In genomic region chr1:51960262-51960661, GRCh38 we compare ENCODE assay signal across 17 cellular contexts. TPM values are rescaled to one million over a fixed set of nuclear protein-coding genes. Genes with fewer than 3 reads are reported as not detected.
DNase-seq lines count a peak whose midpoint lies in the region; ATAC-seq, FAIRE-seq and TF ChIP-seq lines count a peak whose summit lies in the region.
"Had no signal": no experiment of that assay in that cellular context is flagged by ENCODE, and none has a peak within 500 bp of the region (broad histone marks: within the 10 kb centered on the region; RNA-seq: fewer than 3 reads in every experiment).

No MANE protein-coding gene starts in this region.

- no peak for TF ChIP-seq POLR2A in HepG2 (IDR thresholded peaks at IDR 0.05; ENCODE audit: insufficient read depth in 1 of 2, low read depth in 2 of 2, low read length in 2 of 2)

- ATAC-seq in HepG2 (no peak), psoas muscle (no peak), GM21737 (IDR thresholded peaks at IDR 0.05; ENCODE audit: unreplicated experiment) (no peak)
- ATAC-seq: activated CD4-positive, CD25-positive, alpha-beta regulatory T cell treated with anti-CD3 and anti-CD28 coated beads, Interleukin-2, amount 50 U/mL, for 24 hours; T-helper 17 cell had no signal

- H3K4me2 ChIP-seq in HepG2 (ENCODE audit: low read depth, low read length): no peak overlapping the region

- intact Hi-C loops in HepG2 (cut with micrococcal nuclease; ENCODE audit: unreplicated experiment): no loop called here
- intact Hi-C loops in psoas muscle (cut with DNase I): no loop called here

- H3K27me3 ChIP-seq in HepG2 (ENCODE audit: control insufficient read depth in 1 of 2, insufficient read depth in 2 of 2, low read length in 2 of 2) (0 out of 5 replicates have a peak, but pooled peaks cover 0 to 1% of the 10 kb centered on the region in 2 experiments), psoas muscle (ENCODE audit: insufficient read depth in 3 of 3, low read length in 2 of 3) (peaks cover 0 to 19% (median 2%) of the 10 kb centered on the region in 3 donors)

- H3K4me3 ChIP-seq in HepG2 (replicated peaks in 1 of 3; ENCODE audit: insufficient read depth in 1 of 3, low read depth in 2 of 3, low read length in 3 of 3) (no peak overlapping the region), psoas muscle (no peak overlapping the region)

- H3K9me3 ChIP-seq in HepG2 (ENCODE audit: low read length): no peaks in the 10 kb centered on the region
- H3K9me3 ChIP-seq in psoas muscle: no peaks in the 10 kb centered on the region

- FAIRE-seq in HepG2 (lab: Jason Lieb, UNC): no peak

- peak overlapping the region; percentile 3 for H3K27ac Mint-ChIP-seq in HFFc6
- H3K27ac Mint-ChIP-seq: brain; stimulated activated naive CD8-positive, alpha-beta T cell treated with anti-CD3 and anti-CD28 coated beads, Interleukin-15, Interleukin-2, amounts not matched to agents 100 ng/mL and 50 ng/mL, for 24 hours; T-helper 17 cell had no signal

- TF ChIP-seq RAD21 in HepG2 (CRISPR knock-in tag; IDR thresholded peaks at IDR 0.05): no peak

- CTCF ChIA-PET in HepG2 (lab: Yijun Ruan, JAX; ENCODE audit: low intra/inter-chr PET ratio, low total read pairs): no interaction called here

- POLR2A ChIA-PET in HepG2 (lab: Yijun Ruan, JAX): no interaction called here

- H3K9ac ChIP-seq in HepG2 (ENCODE audit: insufficient read depth, low read depth, low read length): no peak overlapping the region

- H3K79me2 ChIP-seq in HepG2 (ENCODE audit: insufficient read depth, low read length): no peaks in the 10 kb centered on the region

- H3K27ac ChIP-seq in HepG2 (ENCODE audit: extremely low read length, insufficient read depth, low read length): no peak overlapping the region
- H3K27ac ChIP-seq in psoas muscle: no peak overlapping the region

- peaks cover 39% of the 10 kb centered on the region for H3K36me3 Mint-ChIP-seq in HFFc6 (ENCODE audit: low read depth)
- H3K36me3 Mint-ChIP-seq: brain had no signal

- no peaks in the 10 kb centered on the region for H3K4me1 ChIP-seq in HepG2 (ENCODE audit: insufficient read depth, low read length)
- no peaks in the 10 kb centered on the region for H3K4me1 ChIP-seq in psoas muscle

- no peaks in the 10 kb centered on the region for H3K9me3 Mint-ChIP-seq in HFFc6
- H3K9me3 Mint-ChIP-seq: brain; stimulated activated naive CD8-positive, alpha-beta T cell treated with anti-CD3 and anti-CD28 coated beads, Interleukin-15, Interleukin-2, amounts not matched to agents 100 ng/mL and 50 ng/mL, for 24 hours had no signal

- TF ChIP-seq EP300 in HepG2 (IDR thresholded peaks at IDR 0.05; ENCODE audit: low read depth in 2 of 2, low read length in 2 of 2): no peak
- TF ChIP-seq EP300 in HepG2 (CRISPR knock-in tag; IDR thresholded peaks at IDR 0.05; ENCODE audit: borderline replicate concordance): no peak

- no TSS peak for BruUV-seq in HepG2 (replicated peaks; lab: Mats Ljungman, UMichigan)

- no peaks in the 10 kb centered on the region for H4K20me1 ChIP-seq in HepG2 (ENCODE audit: insufficient read depth, low read length)

- H3K36me3 ChIP-seq in HepG2 (replicated peaks in 1 of 2; ENCODE audit: control insufficient read depth in 1 of 2, insufficient read depth in 2 of 2, low read length in 2 of 2) (no peaks in the 10 kb centered on the region), psoas muscle (ENCODE audit: insufficient read depth in 1 of 2, low read depth in 1 of 2) (no peaks in the 10 kb centered on the region)

- peaks cover 44% of the 10 kb centered on the region for H3K4me1 Mint-ChIP-seq in HFFc6 (ENCODE audit: low read depth)
- H3K4me1 Mint-ChIP-seq: T-helper 17 cell had no signal

- no peak overlapping the region for H3K4me3 Mint-ChIP-seq in HFFc6
- H3K4me3 Mint-ChIP-seq: brain; stimulated activated naive CD8-positive, alpha-beta T cell treated with anti-CD3 and anti-CD28 coated beads, Interleukin-15, Interleukin-2, amounts not matched to agents 100 ng/mL and 50 ng/mL, for 24 hours; T-helper 17 cell had no signal

- DNase-seq in HFFc6 (no peak), NCI-H2107 (lab: John Stamatoyannopoulos, UW) (peak; percentile 63), SKM-1 (lab: John Stamatoyannopoulos, UW; ENCODE audit: unreplicated experiment) (peak; percentile 45), HepG2 (ENCODE audit: low spot score) (no peak), psoas muscle (no peak), cerebellar nuclear complex (lab: John Stamatoyannopoulos, UW) (no peak)
- DNase-seq in activated CD4-positive, alpha-beta T cell treated with anti-CD3 and anti-CD28 coated beads for 4 hours: no peak
- DNase-seq: activated CD8-positive, alpha-beta memory T cell treated with anti-CD3 and anti-CD28 coated beads, Interleukin-2, amount 50 U/mL, for 48 hours; activated naive CD4-positive, alpha-beta T cell treated with Interleukin-2 at 50 U/mL for 16 hours; hippocampal formation; NCI-H187 treated with DMSO at 0.1 percent for 48 hours; occipital lobe; T-helper 17 cell had no signal

- in situ Hi-C loops in HepG2 (cut with HindIII; ENCODE audit: extremely low pct_ligation_motif_present, low pct_unique_long_range_greater_than_20kb): no loop called here

- H3K27me3 Mint-ChIP-seq in HFFc6 (ENCODE audit: insufficient read depth): no peaks in the 10 kb centered on the region; the same call in none of the 2 replicates
- H3K27me3 Mint-ChIP-seq: stimulated activated naive CD8-positive, alpha-beta T cell treated with anti-CD3 and anti-CD28 coated beads, Interleukin-15, Interleukin-2, amounts not matched to agents 100 ng/mL and 50 ng/mL, for 24 hours had no signal

- no peak for TF ChIP-seq CTCF in HFFc6 (IDR thresholded peaks at IDR 0.05)
- no peak for TF ChIP-seq CTCF in HepG2 (CRISPR knock-in tag; IDR thresholded peaks at IDR 0.05)
- no peak for TF ChIP-seq CTCF in psoas muscle (IDR thresholded peaks at IDR 0.05)

- 48% methylated on average over 3 of the region's 3 CpGs for WGBS in HepG2 (ENCODE audit: low lambda C conversion rate)
- WGBS in psoas muscle, 3 donors: 14 to 15% (median 14%) methylated on average over 3 of the region's 3 CpGs

- H2AFZ ChIP-seq in HepG2 (ENCODE audit: low read length): no peak overlapping the region

TF ChIP-seq in HepG2, 621 proteins besides CTCF, POLR2A, EP300 and RAD21 (continues in another document):
- no peak for TF ChIP-seq CHD4 (IDR thresholded peaks at IDR 0.05; ENCODE audit: borderline replicate concordance, low read length)
- no peak for TF ChIP-seq ISL2 (CRISPR knock-in tag; IDR thresholded peaks at IDR 0.05)
- TF ChIP-seq, protein P1, sequence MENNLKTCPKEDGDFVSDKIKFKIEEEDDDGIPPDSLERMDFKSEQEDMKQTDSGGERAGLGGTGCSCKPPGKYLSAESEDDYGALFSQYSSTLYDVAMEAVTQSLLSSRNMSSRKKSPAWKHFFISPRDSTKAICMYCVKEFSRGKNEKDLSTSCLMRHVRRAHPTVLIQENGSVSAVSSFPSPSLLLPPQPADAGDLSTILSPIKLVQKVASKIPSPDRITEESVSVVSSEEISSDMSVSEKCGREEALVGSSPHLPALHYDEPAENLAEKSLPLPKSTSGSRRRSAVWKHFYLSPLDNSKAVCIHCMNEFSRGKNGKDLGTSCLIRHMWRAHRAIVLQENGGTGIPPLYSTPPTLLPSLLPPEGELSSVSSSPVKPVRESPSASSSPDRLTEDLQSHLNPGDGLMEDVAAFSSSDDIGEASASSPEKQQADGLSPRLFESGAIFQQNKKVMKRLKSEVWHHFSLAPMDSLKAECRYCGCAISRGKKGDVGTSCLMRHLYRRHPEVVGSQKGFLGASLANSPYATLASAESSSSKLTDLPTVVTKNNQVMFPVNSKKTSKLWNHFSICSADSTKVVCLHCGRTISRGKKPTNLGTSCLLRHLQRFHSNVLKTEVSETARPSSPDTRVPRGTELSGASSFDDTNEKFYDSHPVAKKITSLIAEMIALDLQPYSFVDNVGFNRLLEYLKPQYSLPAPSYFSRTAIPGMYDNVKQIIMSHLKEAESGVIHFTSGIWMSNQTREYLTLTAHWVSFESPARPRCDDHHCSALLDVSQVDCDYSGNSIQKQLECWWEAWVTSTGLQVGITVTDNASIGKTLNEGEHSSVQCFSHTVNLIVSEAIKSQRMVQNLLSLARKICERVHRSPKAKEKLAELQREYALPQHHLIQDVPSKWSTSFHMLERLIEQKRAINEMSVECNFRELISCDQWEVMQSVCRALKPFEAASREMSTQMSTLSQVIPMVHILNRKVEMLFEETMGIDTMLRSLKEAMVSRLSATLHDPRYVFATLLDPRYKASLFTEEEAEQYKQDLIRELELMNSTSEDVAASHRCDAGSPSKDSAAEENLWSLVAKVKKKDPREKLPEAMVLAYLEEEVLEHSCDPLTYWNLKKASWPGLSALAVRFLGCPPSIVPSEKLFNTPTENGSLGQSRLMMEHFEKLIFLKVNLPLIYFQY (CRISPR knock-in tag; IDR thresholded peaks at IDR 0.05; ENCODE audit: borderline replicate concordance): no peak

RNA-seq across cellular contexts. Expression of gene RAB3B, which starts 30.2 kb away (rescaled TPM):
- 100 to 1,000 TPM; 138 to 174 (median 157) TPM for total RNA-seq in HFFc6 (2021; fragmentation: NEBNext Ultra II Directional; extraction: Animal tissue kit (Norgen Biotek cat#: 25700))
- total RNA-seq in HepG2 (2016; rRNA removed; fragmentation: Illumina TruSeq; extraction: Trizol) (1.0 and 1.9 TPM in 2 replicates), psoas muscle (under 1 TPM in 1 of 4 donors, not detected in 3; 0.04 TPM)
- total RNA-seq in HepG2 (2016; cell fraction: cytosol; rRNA removed; fragmentation: Illumina TruSeq; extraction: Trizol; ENCODE audit: low read depth): 0.09 and 0.10 TPM in 2 replicates
- total RNA-seq in HepG2 (2016; cell fraction: insoluble cytoplasmic fraction; rRNA removed; fragmentation: Illumina TruSeq; extraction: Trizol): 1.2 and 1.6 TPM in 2 replicates
- 0.31 and 0.43 TPM in 2 replicates for total RNA-seq in HepG2 (2016; cell fraction: membrane; rRNA removed; fragmentation: Illumina TruSeq; extraction: Trizol)
- 0.65 and 0.81 TPM in 2 replicates for total RNA-seq in HepG2 (2016; cell fraction: nucleus; rRNA removed; fragmentation: Illumina TruSeq; extraction: Trizol)
- polyA plus RNA-seq in HepG2 (2011; rRNA removed) (1.2 and 1.7 TPM in 2 replicates), psoas muscle (under 1 TPM in 1 of 3 donors, not detected in 2; under 0.01 TPM)
- 0.72 and 1.6 TPM in 2 replicates for polyA plus RNA-seq in HepG2 (2011; cell fraction: cytosol; rRNA removed)
- 0.72 and 1.2 TPM in 2 replicates for polyA plus RNA-seq in HepG2 (2011; cell fraction: nucleus; rRNA removed)
- 0.64 and 1.5 TPM in 2 replicates for polyA plus RNA-seq in HepG2 (2012)
- polyA plus RNA-seq in HepG2 (2016; cell fraction: cytosol; fragmentation: Illumina TruSeq; extraction: Trizol; ENCODE audit: low read depth): 0.07 and 0.08 TPM in 2 replicates
- polyA plus RNA-seq in HepG2 (2016; cell fraction: insoluble cytoplasmic fraction; fragmentation: Illumina TruSeq; extraction: Trizol; ENCODE audit: low read depth): 0.94 and 1.3 TPM in 2 replicates
- polyA plus RNA-seq in HepG2 (2016; cell fraction: membrane; fragmentation: Illumina TruSeq; extraction: Trizol; ENCODE audit: low read depth): 0.19 and 0.23 TPM in 2 replicates
- 0.75 and 0.93 TPM in 2 replicates for polyA plus RNA-seq in HepG2 (2016; cell fraction: nucleus; fragmentation: Illumina TruSeq; extraction: Trizol; ENCODE audit: insufficient read depth, low read depth)
- 2.2 TPM in 1 of 2 replicates, not detected in the other for polyA minus RNA-seq in HepG2 (2011; rRNA and poly(A)+ RNA removed; ENCODE audit: low replicate concordance)
- 1.8 and 3.7 TPM in 2 replicates for polyA minus RNA-seq in HepG2 (2011; cell fraction: cytosol; rRNA and poly(A)+ RNA removed)
- 1.0 and 1.9 TPM in 2 replicates for polyA minus RNA-seq in HepG2 (2011; cell fraction: nucleus; rRNA and poly(A)+ RNA removed)

Comparison
In these comparisons a context has a peak if more than half of its experiments do, and no peak if none do; other contexts are left out.
1. DNase-seq: peak in NCI-H2107 (single experiment) and SKM-1 (single experiment); none in HFFc6 (single experiment), HepG2 (single experiment), psoas muscle (0 of 2), cerebellar nuclear complex (0 of 2) and activated CD4-positive, alpha-beta T cell treated with anti-CD3 and anti-CD28 coated beads for 4 hours (0 of 2).
2. RNA of gene RAB3B, which starts 30.2 kb away (total RNA-seq): 138 to 174 TPM in HFFc6; 0.09 to 1.9 TPM in HepG2 and 0.04 TPM in psoas muscle; every median in the first group is over 10 times any median in the second.